9 cellular contexts compared by ENCODE assay signal in the genomic region with DNA sequence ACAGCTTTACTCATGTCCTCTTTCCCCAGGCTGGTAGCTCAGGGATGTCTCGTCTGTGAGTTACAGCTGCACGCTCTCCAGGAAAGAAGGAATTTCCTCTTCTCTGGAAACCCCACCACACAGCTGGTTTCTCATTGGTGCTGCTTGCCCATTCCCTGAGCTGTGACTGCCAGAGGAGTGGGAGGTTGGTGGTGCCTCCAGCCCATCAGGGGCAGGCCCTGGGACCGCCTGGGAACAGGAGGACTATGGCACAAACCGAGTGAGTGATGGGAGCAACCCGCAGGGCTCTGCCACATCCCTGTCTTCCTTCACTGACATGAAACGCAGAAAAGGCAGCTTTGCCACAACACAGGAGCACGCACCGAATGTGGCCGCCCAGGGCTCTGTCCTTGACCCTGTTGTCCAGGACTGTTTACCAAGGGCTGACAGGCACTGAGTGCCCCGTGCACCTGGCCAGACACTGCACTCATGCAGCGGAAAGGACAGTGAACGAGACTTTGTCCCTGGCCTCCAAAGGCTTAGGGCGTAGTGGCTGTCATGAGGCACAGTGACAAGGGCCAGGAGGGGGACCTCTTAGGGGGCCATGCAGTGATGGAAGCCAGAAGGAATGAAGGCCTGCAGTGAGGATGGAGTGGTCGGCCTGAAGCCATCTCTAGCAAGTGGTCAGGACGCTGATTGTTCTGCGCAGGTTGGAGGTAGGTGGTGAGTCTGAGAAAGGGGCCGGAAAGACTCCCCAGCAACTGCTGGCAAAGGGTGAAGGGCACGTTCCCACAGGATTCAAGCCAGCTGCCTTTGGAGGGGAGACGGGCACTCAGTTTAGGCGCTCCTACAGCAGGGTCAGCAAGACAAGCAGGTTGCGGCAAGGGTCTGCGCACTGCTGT. TPM values are rescaled to one million over a fixed set of nuclear protein-coding genes. Genes with fewer than 3 reads are reported as not detected.
DNase-seq lines count a peak whose midpoint lies in the region; ATAC-seq, FAIRE-seq and TF ChIP-seq lines count a peak whose summit lies in the region.
"Had no signal": no experiment of that assay in that cellular context is flagged by ENCODE, and none has a peak within 500 bp of the region (broad histone marks: within the 10 kb centered on the region; RNA-seq: fewer than 3 reads in every experiment).

No MANE protein-coding gene starts in this region.

- no peak overlapping the region for H2AFZ ChIP-seq in endothelial cell of umbilical vein (ENCODE audit: low read depth, low read length)

- H3K9ac ChIP-seq in endothelial cell of umbilical vein (replicated peaks; ENCODE audit: extremely low read depth, insufficient read depth, low read length) = peak overlapping the region; percentile 62

- no peaks in the 10 kb centered on the region for H3K9me1 ChIP-seq in endothelial cell of umbilical vein (replicated peaks; ENCODE audit: control insufficient read depth, extremely low read depth, insufficient read depth, low read length)

- peak overlapping the region; percentile 98 for H3K27ac ChIP-seq in Panc1 (ENCODE audit: low read length)
- peak overlapping the region; percentile 18 for H3K27ac ChIP-seq in endothelial cell of umbilical vein (ENCODE audit: insufficient read depth, low read depth, low read length)

- H3K27me3 ChIP-seq in Panc1 (ENCODE audit: control insufficient read depth, insufficient read depth, low read length) (no peaks in the 10 kb centered on the region), endothelial cell of umbilical vein (ENCODE audit: control insufficient read depth in 2 of 2, insufficient read depth in 2 of 2, low read length in 2 of 2) (no peaks in the 10 kb centered on the region)

- TF ChIP-seq POLR2A in endothelial cell of umbilical vein (IDR thresholded peaks at IDR 0.05; ENCODE audit: low read depth, low read length) = no peak

- no peaks in the 10 kb centered on the region for H4K20me1 ChIP-seq in endothelial cell of umbilical vein (replicated peaks; ENCODE audit: control insufficient read depth, extremely low read depth, insufficient read depth, low read length)

- no peaks in the 10 kb centered on the region for H3K27me3 Mint-ChIP-seq in progenitor cell of endocrine pancreas

- H3K4me3 Mint-ChIP-seq in progenitor cell of endocrine pancreas (ENCODE audit: low read depth) = peak overlapping the region; percentile 89

- peak overlapping the region; percentile 93 to 94 for H3K4me3 ChIP-seq in Panc1 (ENCODE audit: low read depth in 2 of 2, low read length in 2 of 2)
- peak overlapping the region in 2 of 3 experiments; percentile 80 for H3K4me3 ChIP-seq in endothelial cell of umbilical vein (replicated peaks in 1 of 3; ENCODE audit: insufficient read depth in 1 of 3, low read depth in 1 of 3, low read length in 3 of 3)

- no peaks in the 10 kb centered on the region for H3K9me3 Mint-ChIP-seq in progenitor cell of endocrine pancreas (ENCODE audit: low read depth)

- dilution Hi-C loops in endothelial cell of umbilical vein (cut with MboI; ENCODE audit: extremely low pct_ligation_motif_present, low sequenced_read_pairs) = no loop called here

- H3K4me2 ChIP-seq in endothelial cell of umbilical vein (ENCODE audit: insufficient read depth, low read length) = peak overlapping the region; percentile 68

- peaks cover 15% of the 10 kb centered on the region for H3K4me1 Mint-ChIP-seq in progenitor cell of endocrine pancreas (ENCODE audit: low read depth)

- peak; percentile 44 for FAIRE-seq in endothelial cell of umbilical vein (lab: Jason Lieb, UNC)

- H3K79me2 ChIP-seq in endothelial cell of umbilical vein (ENCODE audit: control insufficient read depth, insufficient read depth, low read length) = peaks cover 56% of the 10 kb centered on the region

- peaks cover 22% of the 10 kb centered on the region for H3K36me3 Mint-ChIP-seq in progenitor cell of endocrine pancreas (ENCODE audit: insufficient read depth)

- BruUV-seq in Panc1 (replicated peaks; lab: Mats Ljungman, UMichigan) (TSS peak; percentile 93), endothelial cell of umbilical vein (replicated peaks; lab: Mats Ljungman, UMichigan) (no TSS peak)

- peak; percentile 3 for ATAC-seq in Panc1
- ATAC-seq in HG03460 (IDR thresholded peaks at IDR 0.05; ENCODE audit: unreplicated experiment) = no peak

- intact Hi-C loops in Panc1 (cut with micrococcal nuclease; ENCODE audit: unreplicated experiment) (loop anchor here (5.0 kb wide), 1 partner anchor 36 kb away; a partner anchor contains a TSS), endothelial cell of umbilical vein (cut with micrococcal nuclease) (no loop called here)

- peaks cover 13% of the 10 kb centered on the region for H3K36me3 ChIP-seq in Panc1 (ENCODE audit: control insufficient read depth, insufficient read depth, low read length)
- peaks cover 13 to 30% of the 10 kb centered on the region in 2 experiments for H3K36me3 ChIP-seq in endothelial cell of umbilical vein (ENCODE audit: control insufficient read depth in 2 of 2, extremely low read depth in 1 of 2, insufficient read depth in 2 of 2, low read length in 2 of 2)

- CTCF ChIA-PET in Panc1 (lab: Charles Lee) = no interaction called here
- CTCF ChIA-PET in endothelial cell of umbilical vein (lab: Charles Lee) = interaction anchor here (0.7 to 3.4 kb wide), 6 partner anchors 20 to 104 kb away, joined by 3 to 31 read pairs (median 4); a partner anchor contains a TSS

- TF ChIP-seq CTCF in Panc1 (IDR thresholded peaks at IDR 0.05) (no peak), endothelial cell of umbilical vein (IDR thresholded peaks at IDR 0.05; ENCODE audit: extremely low read depth in 1 of 2, insufficient read depth in 1 of 2, low read depth in 1 of 2, low read length in 2 of 2) (no peak), progenitor cell of endocrine pancreas (IDR thresholded peaks at IDR 0.05; ENCODE audit: unreplicated experiment) (no peak)

- in situ Hi-C loops in Panc1 (cut with HindIII; ENCODE audit: low pct_unique_long_range_greater_than_20kb, low sequenced_read_pairs) = no loop called here

- H3K27ac Mint-ChIP-seq in progenitor cell of endocrine pancreas = peak overlapping the region; percentile 88

- H3K4me1 ChIP-seq in Panc1 (ENCODE audit: control insufficient read depth, insufficient read depth, low read length) (peaks cover 54% of the 10 kb centered on the region), endothelial cell of umbilical vein (ENCODE audit: control insufficient read depth, extremely low read depth, insufficient read depth, low read length) (peaks cover 22% of the 10 kb centered on the region)

- H3K9me3 ChIP-seq in Panc1 (ENCODE audit: control insufficient read depth, insufficient read depth, low read depth, low read length) (no peaks in the 10 kb centered on the region), endothelial cell of umbilical vein (replicated peaks; ENCODE audit: control insufficient read depth, insufficient read depth, low read length) (no peaks in the 10 kb centered on the region)

- DNase-seq in ELR (ENCODE audit: low read depth) = peak; percentile 45
- no peak for DNase-seq in Panc1 (ENCODE audit: low read depth, low spot score)
- no peak for DNase-seq in endothelial cell of umbilical vein (ENCODE audit: low read depth, low spot score)
- no peak for DNase-seq in progenitor cell of endocrine pancreas (ENCODE audit: low spot score, unreplicated experiment)
- no peak for DNase-seq in retina
- DNase-seq in NK-92 (lab: John Stamatoyannopoulos, UW; ENCODE audit: unreplicated experiment) = no peak
- no peak for DNase-seq in NCI-H187 treated with DMSO at 0.1 percent for 48 hours (lab: John Stamatoyannopoulos, UW)

- POLR2A ChIA-PET in Panc1 (lab: Charles Lee) = interaction anchor here (0.6 kb wide), 1 partner anchor 102 kb away, joined by 5 read pairs; no protein-coding TSS in a partner anchor
- POLR2A ChIA-PET in endothelial cell of umbilical vein (lab: Charles Lee) = interaction anchor here (0.6 to 0.9 kb wide), 2 partner anchors 12 to 111 kb away, joined by 3 to 5 read pairs; no protein-coding TSS in a partner anchor

RNA-seq across cellular contexts. Expression of a gene that starts 1.7 kb away (rescaled TPM):
- total RNA-seq in Panc1 (2021; ENCODE audit: unreplicated experiment) (297 TPM), endothelial cell of umbilical vein (182 and 188 TPM in 2 replicates), progenitor cell of endocrine pancreas (381 and 386 TPM in 2 replicates)
- 235 TPM for polyA plus RNA-seq in Panc1 (2012; ENCODE audit: insufficient read length)
- 174 and 209 TPM in 2 replicates for polyA plus RNA-seq in endothelial cell of umbilical vein
- 37.8 and 72.0 TPM in 2 replicates for polyA plus RNA-seq in endothelial cell of umbilical vein (2011; cell fraction: cytosol; rRNA removed)
- polyA plus RNA-seq in endothelial cell of umbilical vein (2011; cell fraction: nucleus; rRNA removed) = 2,097 and 2,168 TPM in 2 replicates
- polyA plus RNA-seq in endothelial cell of umbilical vein (2012) = 115 and 129 TPM in 2 replicates
- 138 and 145 TPM in 2 replicates for polyA minus RNA-seq in endothelial cell of umbilical vein
- polyA minus RNA-seq in endothelial cell of umbilical vein (2011; cell fraction: cytosol; rRNA and poly(A)+ RNA removed) = 20.9 TPM
- 264 and 276 TPM in 2 replicates for polyA minus RNA-seq in endothelial cell of umbilical vein (2011; cell fraction: nucleus; rRNA and poly(A)+ RNA removed)

RNA-seq across cellular contexts. Expression of a gene that starts 6.3 kb away (rescaled TPM):
- total RNA-seq in Panc1 (2021; ENCODE audit: unreplicated experiment) (196 TPM), endothelial cell of umbilical vein (125 and 134 TPM in 2 replicates), progenitor cell of endocrine pancreas (104 and 109 TPM in 2 replicates)
- polyA plus RNA-seq in Panc1 (2012; ENCODE audit: insufficient read length) = 252 TPM
- 118 and 152 TPM in 2 replicates for polyA plus RNA-seq in endothelial cell of umbilical vein
- polyA plus RNA-seq in endothelial cell of umbilical vein (2011; cell fraction: cytosol; rRNA removed) = 165 TPM in 2 replicates
- polyA plus RNA-seq in endothelial cell of umbilical vein (2011; cell fraction: nucleus; rRNA removed) = 87.6 and 96.1 TPM in 2 replicates
- 128 and 191 TPM in 2 replicates for polyA plus RNA-seq in endothelial cell of umbilical vein (2012)
- 62.0 and 73.2 TPM in 2 replicates for polyA minus RNA-seq in endothelial cell of umbilical vein
- 103 TPM for polyA minus RNA-seq in endothelial cell of umbilical vein (2011; cell fraction: cytosol; rRNA and poly(A)+ RNA removed)
- polyA minus RNA-seq in endothelial cell of umbilical vein (2011; cell fraction: nucleus; rRNA and poly(A)+ RNA removed) = 29.8 and 40.9 TPM in 2 replicates

RNA-seq across cellular contexts. Expression of a gene that starts 20.3 kb away (rescaled TPM):
- total RNA-seq in Panc1 (2021; ENCODE audit: unreplicated experiment) (1.9 TPM), endothelial cell of umbilical vein (0.32 and 0.38 TPM in 2 replicates), progenitor cell of endocrine pancreas (15.1 and 18.1 TPM in 2 replicates)
- 3.7 TPM for polyA plus RNA-seq in Panc1 (2012; ENCODE audit: insufficient read length)
- polyA plus RNA-seq in endothelial cell of umbilical vein = 0.15 and 0.18 TPM in 2 replicates
- polyA plus RNA-seq in endothelial cell of umbilical vein (2011; cell fraction: cytosol; rRNA removed) = 0.17 TPM in 2 replicates
- polyA plus RNA-seq in endothelial cell of umbilical vein (2011; cell fraction: nucleus; rRNA removed) = 0.14 and 0.22 TPM in 2 replicates
- polyA plus RNA-seq in endothelial cell of umbilical vein (2012) = 0.20 TPM in 1 of 2 replicates, not detected in the other
- not detected in 2 replicates for polyA minus RNA-seq in endothelial cell of umbilical vein
- not detected for polyA minus RNA-seq in endothelial cell of umbilical vein (2011; cell fraction: cytosol; rRNA and poly(A)+ RNA removed)
- polyA minus RNA-seq in endothelial cell of umbilical vein (2011; cell fraction: nucleus; rRNA and poly(A)+ RNA removed) = not detected in 2 replicates
- total RNA-seq: T-helper 1 cell treated with Interleukin-12 subunit alpha and Interleukin-12 subunit beta and Interleukin-4 antibody, amounts not matched to agents 30 ng/mL and 1 ng/mL, for 36 hours had no signal

RNA-seq across cellular contexts. Expression of a gene that starts 25.8 kb away (rescaled TPM):
- total RNA-seq in Panc1 (2021; ENCODE audit: unreplicated experiment) (335 TPM), endothelial cell of umbilical vein (149 and 151 TPM in 2 replicates), progenitor cell of endocrine pancreas (107 TPM in 2 replicates)
- polyA plus RNA-seq in Panc1 (2012; ENCODE audit: insufficient read length) = 354 TPM
- 73.3 and 96.2 TPM in 2 replicates for polyA plus RNA-seq in endothelial cell of umbilical vein
- polyA plus RNA-seq in endothelial cell of umbilical vein (2011; cell fraction: cytosol; rRNA removed) = 66.9 and 116 TPM in 2 replicates
- polyA plus RNA-seq in endothelial cell of umbilical vein (2011; cell fraction: nucleus; rRNA removed) = 57.0 and 59.4 TPM in 2 replicates
- polyA plus RNA-seq in endothelial cell of umbilical vein (2012) = 87.7 and 94.1 TPM in 2 replicates
- polyA minus RNA-seq in endothelial cell of umbilical vein = 14.6 and 17.3 TPM in 2 replicates
- polyA minus RNA-seq in endothelial cell of umbilical vein (2011; cell fraction: cytosol; rRNA and poly(A)+ RNA removed) = 59.0 TPM
- polyA minus RNA-seq in endothelial cell of umbilical vein (2011; cell fraction: nucleus; rRNA and poly(A)+ RNA removed) = 5.8 and 14.2 TPM in 2 replicates

RNA-seq across cellular contexts. Expression of a gene that starts 34.7 kb away (rescaled TPM):
- total RNA-seq in Panc1 (2021; ENCODE audit: unreplicated experiment) = 858 TPM
- polyA plus RNA-seq in Panc1 (2012; ENCODE audit: insufficient read length) = 1,549 TPM
- total RNA-seq in endothelial cell of umbilical vein = 3.3 and 6.1 TPM in 2 replicates
- polyA plus RNA-seq in endothelial cell of umbilical vein = 2.0 and 3.7 TPM in 2 replicates
- polyA plus RNA-seq in endothelial cell of umbilical vein (2011; cell fraction: cytosol; rRNA removed) = 0.87 and 1.8 TPM in 2 replicates
- polyA plus RNA-seq in endothelial cell of umbilical vein (2011; cell fraction: nucleus; rRNA removed) = 0.76 and 1.5 TPM in 2 replicates
- polyA plus RNA-seq in endothelial cell of umbilical vein (2012) = 0.87 and 1.9 TPM in 2 replicates
- 0.62 and 2.5 TPM in 2 replicates for polyA minus RNA-seq in endothelial cell of umbilical vein
- not detected for polyA minus RNA-seq in endothelial cell of umbilical vein (2011; cell fraction: cytosol; rRNA and poly(A)+ RNA removed)
- polyA minus RNA-seq in endothelial cell of umbilical vein (2011; cell fraction: nucleus; rRNA and poly(A)+ RNA removed) = 0.10 and 0.58 TPM in 2 replicates
- 29.7 and 36.8 TPM in 2 replicates for total RNA-seq in progenitor cell of endocrine pancreas
